Comparison of ENCODE assay signal across 8 cellular contexts in the genomic region with DNA sequence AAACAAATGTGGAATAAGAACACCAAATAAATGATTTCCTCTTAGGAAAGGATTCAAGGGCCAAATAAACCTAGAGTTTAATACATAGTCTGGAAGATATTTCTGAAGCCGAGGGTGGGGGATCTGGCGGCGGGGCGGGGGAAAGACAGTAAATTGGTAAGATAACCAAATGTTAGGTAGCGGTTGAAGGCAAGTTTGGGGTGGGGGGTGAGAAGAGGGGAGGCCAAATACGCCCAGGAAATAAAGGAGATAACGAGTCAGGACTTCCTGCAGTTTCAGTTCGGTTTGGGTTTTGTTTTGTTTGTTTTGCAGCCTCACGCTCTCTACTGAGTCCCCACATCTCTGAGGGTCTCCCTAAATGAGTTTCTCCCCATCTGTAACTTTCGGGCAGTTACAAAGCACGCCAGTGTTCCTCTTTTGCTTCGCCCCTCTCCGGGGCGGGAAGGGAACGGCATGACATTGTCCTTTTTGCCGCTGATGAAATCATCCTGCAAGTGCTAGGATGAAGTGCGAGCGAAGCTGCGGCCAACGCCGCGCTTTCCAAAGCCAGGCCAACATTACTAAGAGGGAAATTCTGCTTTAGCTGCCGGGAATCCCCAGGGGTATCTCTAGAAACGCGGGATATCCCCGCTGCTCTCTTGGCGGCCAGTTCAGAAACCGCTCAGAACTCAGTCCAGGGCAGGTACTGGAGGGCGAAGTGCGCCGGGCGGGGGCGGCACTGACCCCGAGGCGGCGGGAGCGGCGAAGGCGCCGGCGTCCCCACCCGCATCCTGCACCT. TPM values are rescaled to one million over a fixed set of nuclear protein-coding genes. Genes with fewer than 3 reads are reported as not detected.
DNase-seq lines count a peak whose midpoint lies in the region; ATAC-seq and TF ChIP-seq lines count a peak whose summit lies in the region.

No MANE protein-coding gene starts in this region.

- 1 to 2% (median 2%) methylated on average over 35 to 42 of the region's 42 CpGs for WGBS in ovary, 3 donors
- WGBS in tibial nerve, 2 donors, result 4% methylated on average over 30 to 41 of the region's 42 CpGs

- no peaks in the 10 kb centered on the region for H3K36me3 ChIP-seq in ovary
- no peaks in the 10 kb centered on the region for H3K36me3 ChIP-seq in tibial nerve

- intact Hi-C loops in ovary (cut with DNase I), result loop anchor here in 1 of 4 donors (2.0 kb wide), 1 partner anchor 163 kb away; no protein-coding TSS in a partner anchor

- DNase-seq in CMK (ENCODE audit: low read depth) (peak; percentile 25), RPMI7951 (ENCODE audit: low read depth) (peak; percentile 47), germinal center (ENCODE audit: low spot score) (peak; percentile 39), ovary (peak in 3 of 5 donors; percentile 18 to 42 (median 23)), tibial nerve (ENCODE audit: low spot score in 2 of 2) (peak in 1 of 2 donors; percentile 42)
- DNase-seq in activated effector memory CD4-positive, alpha-beta T cell treated with anti-CD3 and anti-CD28 coated beads, Interleukin-2, amount 50 U/mL, for 16 hours, result peak; percentile 88

- H3K4me3 ChIP-seq in ovary (peak overlapping the region; percentile 71), tibial nerve (peak overlapping the region; percentile 66 to 79 (median 76))

- TF ChIP-seq CTCF in ovary (IDR thresholded peaks at IDR 0.05), result no peak
- TF ChIP-seq CTCF in tibial nerve (IDR thresholded peaks at IDR 0.05), result peak in 1 of 5 experiments; percentile 9

- TF ChIP-seq POLR2A in ovary (IDR thresholded peaks at IDR 0.05) (no peak), tibial nerve (IDR thresholded peaks at IDR 0.05) (no peak)

- peak overlapping the region in 1 of 2 donors; percentile 64 for H3K27ac ChIP-seq in ovary
- peak overlapping the region; percentile 77 to 87 (median 80) for H3K27ac ChIP-seq in tibial nerve

- no peak for TF ChIP-seq EP300 in ovary (IDR thresholded peaks at IDR 0.05)
- TF ChIP-seq EP300 in tibial nerve (IDR thresholded peaks at IDR 0.05), result peak in 1 of 2 donors; percentile 64

- H3K27me3 ChIP-seq in ovary (no peaks in the 10 kb centered on the region), tibial nerve (no peaks in the 10 kb centered on the region)

- peak; percentile 57 for ATAC-seq in GM19452 (IDR thresholded peaks at IDR 0.05; ENCODE audit: unreplicated experiment)
- peak; percentile 35 for ATAC-seq in HG03558 (IDR thresholded peaks at IDR 0.05; ENCODE audit: extremely low read depth, unreplicated experiment)

- no peaks in the 10 kb centered on the region for H3K9me3 ChIP-seq in ovary
- no peaks in the 10 kb centered on the region for H3K9me3 ChIP-seq in tibial nerve

- peaks cover 4% of the 10 kb centered on the region for H3K4me1 ChIP-seq in ovary (ENCODE audit: insufficient read depth)
- peaks cover 0 to 40% (median 10%) of the 10 kb centered on the region in 4 donors for H3K4me1 ChIP-seq in tibial nerve

RNA-seq across cellular contexts. Expression of gene NIBAN1, which starts 0.8 kb away (rescaled TPM):
- 9.7 and 9.9 TPM in 2 replicates for total RNA-seq in RPMI7951 (2014; rRNA removed; shearing (Covaris generic))
- total RNA-seq in ovary (10 to 100 TPM in 2 of 7 donors, 1 to 10 TPM in 5; 1.7 to 17.5 (median 7.5) TPM), tibial nerve (10 to 100 TPM; 17.7 to 26.4 (median 22.1) TPM)
- polyA plus RNA-seq in ovary, result 10 to 100 TPM in 1 of 2 donors, 1 to 10 TPM in 1; 4.8 to 51.9 TPM
